ENCODE assay signal across 26 cellular contexts in the genomic region with DNA sequence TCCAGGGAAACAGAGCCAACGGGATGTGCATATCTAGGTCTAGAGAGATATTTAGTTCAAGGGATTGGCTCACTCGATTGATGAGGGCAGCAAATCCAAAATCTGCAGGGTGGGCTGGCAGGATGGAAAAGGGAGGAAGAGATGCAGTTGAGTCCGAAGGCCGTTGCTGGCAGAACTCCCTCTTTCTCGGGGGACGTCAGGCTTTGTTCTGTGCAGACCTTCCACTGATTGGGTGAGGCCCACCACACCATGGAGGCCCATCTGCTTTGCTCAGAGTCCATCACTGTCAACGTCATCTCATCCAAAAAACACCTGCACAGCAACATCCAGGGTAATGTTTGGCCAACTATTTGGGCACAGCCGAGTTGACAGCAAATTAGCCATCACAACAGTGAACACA.
"Had no signal": no experiment of that assay in that cellular context is flagged by ENCODE, and none has a peak within 500 bp of the region (broad histone marks: within the 10 kb centered on the region; RNA-seq: fewer than 3 reads in every experiment).

No MANE protein-coding gene starts in this region.

- H3K36me3 ChIP-seq: colonic mucosa, gastrocnemius medialis, neural progenitor cell, sigmoid colon, thoracic aorta, tibial nerve, upper lobe of left lung, uterus had no signal

- H3K9me3 ChIP-seq: colonic mucosa, gastrocnemius medialis, psoas muscle, sigmoid colon, thoracic aorta, tibial nerve, upper lobe of left lung, uterus had no signal

- H3K4me3 Mint-ChIP-seq: dendritic cell treated with granulocyte-macrophage colony-stimulating factor and Interleukin-4, amounts not matched to agents 40 ng/mL and 50 ng/mL, for 4 days; endodermal cell; memory B cell; nephron; neural progenitor cell; stimulated activated memory B cell treated with anti-CD40 and anti-IgM and Interleukin-4, amounts not matched to agents 10 μg/mL and 1 μg/mL and 100 μg/mL, for 72 hours had no signal

- H3K9ac ChIP-seq: neural progenitor cell had no signal

- H3K9me3 Mint-ChIP-seq: dendritic cell treated with granulocyte-macrophage colony-stimulating factor and Interleukin-4, amounts not matched to agents 40 ng/mL and 50 ng/mL, for 4 days; endodermal cell; memory B cell; nephron; stimulated activated memory B cell treated with anti-CD40 and anti-IgM and Interleukin-4, amounts not matched to agents 10 μg/mL and 1 μg/mL and 100 μg/mL, for 72 hours had no signal

- H3K4me2 ChIP-seq: hepatocyte, neural progenitor cell had no signal

- H3K79me2 ChIP-seq: hepatocyte had no signal

- FAIRE-seq: kidney had no signal

- H3K36me3 Mint-ChIP-seq: memory B cell; neural progenitor cell; stimulated activated memory B cell treated with anti-CD40 and anti-IgM and Interleukin-4, amounts not matched to agents 10 μg/mL and 1 μg/mL and 100 μg/mL, for 72 hours had no signal

- H3K27ac ChIP-seq: colonic mucosa, epithelial cell of prostate, gastrocnemius medialis, hepatocyte, neural progenitor cell, psoas muscle, sigmoid colon, thoracic aorta, tibial nerve, upper lobe of left lung, uterus had no signal

- H2AFZ ChIP-seq: hepatocyte, neural progenitor cell had no signal

- ATAC-seq: esophagus mucosa; gastrocnemius medialis; left lobe of liver; psoas muscle; right cardiac atrium; stimulated activated memory B cell treated with anti-CD40 and anti-IgM and Interleukin-4, amounts not matched to agents 10 μg/mL and 1 μg/mL and 100 μg/mL, for 72 hours; stimulated activated naive CD8-positive, alpha-beta T cell treated with anti-CD3 and anti-CD28 coated beads, Interleukin-15, Interleukin-2, amounts not matched to agents 100 U/mL and 50 U/mL, for 24 hours had no signal

- H3K4me1 ChIP-seq: colonic mucosa, gastrocnemius medialis, neural progenitor cell, psoas muscle, sigmoid colon, tibial nerve, upper lobe of left lung, uterus had no signal

- DNase-seq: colonic mucosa; effector CD8-positive, alpha-beta T cell; endodermal cell; foreskin fibroblast; gastrocnemius medialis; kidney; nucleus accumbens; psoas muscle; right cardiac atrium; sigmoid colon; stimulated activated CD4-positive, alpha-beta T cell treated with anti-CD3 and anti-CD28 coated beads, Interleukin-4, amount 100 ng/mL, for 4 hours; stimulated activated naive CD8-positive, alpha-beta T cell treated with anti-CD3 and anti-CD28 coated beads, Interleukin-15, Interleukin-2, amounts not matched to agents 100 U/mL and 50 U/mL, for 24 hours; upper lobe of left lung; uterus had no signal

- H3K4me3 ChIP-seq: colonic mucosa, gastrocnemius medialis, hepatocyte, lung, neural progenitor cell, psoas muscle, sigmoid colon, thoracic aorta, tibial nerve, upper lobe of left lung, uterus had no signal

- H3K27ac Mint-ChIP-seq: dendritic cell treated with granulocyte-macrophage colony-stimulating factor and Interleukin-4, amounts not matched to agents 40 ng/mL and 50 ng/mL, for 4 days; endodermal cell; memory B cell; nephron; neural progenitor cell; stimulated activated memory B cell treated with anti-CD40 and anti-IgM and Interleukin-4, amounts not matched to agents 10 μg/mL and 1 μg/mL and 100 μg/mL, for 72 hours had no signal

- H3K27me3 ChIP-seq: colonic mucosa, hepatocyte, neural progenitor cell, tibial nerve, upper lobe of left lung, uterus had no signal
